Comparison of ENCODE assay signal across 2 cellular contexts in genomic region chr16:67163903-67164558, GRCh38.
TF ChIP-seq lines count a peak whose summit lies in the region.

No MANE protein-coding gene starts in this region.

TF ChIP-seq in H1, 55 proteins besides CTCF, POLR2A, EP300 and RAD21:
- TF ChIP-seq EZH2 (IDR thresholded peaks at IDR 0.05; ENCODE audit: low read depth, low read length, severe bottlenecking) (peak; percentile 48), ZNF274 (IDR thresholded peaks at IDR 0.05; ENCODE audit: borderline replicate concordance, extremely low read depth, low read length) (no peak)

TF ChIP-seq in neural cell, 6 proteins besides CTCF, POLR2A, EP300 and RAD21:
- TF ChIP-seq SMC3 (conservative IDR thresholded peaks at IDR 0.05; ENCODE audit: poor library complexity): no peak
- TF ChIP-seq REST (IDR thresholded peaks at IDR 0.05; ENCODE audit: borderline replicate concordance): no peak
- no peak for TF ChIP-seq POLR2AphosphoS5 (IDR thresholded peaks at IDR 0.05)
- no peak for TF ChIP-seq EZH2 (IDR thresholded peaks at IDR 0.05; ENCODE audit: borderline replicate concordance, insufficient read depth, low read length, poor library complexity, severe bottlenecking)
- no peak for TF ChIP-seq TAF1 (IDR thresholded peaks at IDR 0.05; ENCODE audit: low read depth)
- TF ChIP-seq MXI1 (conservative IDR thresholded peaks at IDR 0.05; ENCODE audit: poor library complexity, severe bottlenecking): no peak
